In genomic region chr4:81304871-81305270, GRCh38 we compare ENCODE assay signal across 22 cellular contexts.
"Had no signal": no experiment of that assay in that cellular context is flagged by ENCODE, and none has a peak within 500 bp of the region (broad histone marks: within the 10 kb centered on the region; RNA-seq: fewer than 3 reads in every experiment).

No MANE protein-coding gene starts in this region.

- H3K4me2 ChIP-seq: hepatocyte had no signal

- H3K9me3 ChIP-seq: esophagus muscularis mucosa, gastroesophageal sphincter, heart left ventricle, left lung, lower lobe of right lung had no signal

- H2AFZ ChIP-seq: hepatocyte had no signal

- H3K4me1 ChIP-seq: esophagus muscularis mucosa, foreskin keratinocyte, gastroesophageal sphincter, heart left ventricle, left lung, lower lobe of right lung had no signal

- DNase-seq: dermis blood vessel endothelial cell; dorsolateral prefrontal cortex; effector CD4-positive, alpha-beta T cell; effector memory CD4-positive, alpha-beta T cell; foreskin keratinocyte; heart left ventricle; hypothalamus; immature natural killer cell; islet precursor cell; kidney; kidney glomerular epithelial cell; left colon; left lung; left ventricle myocardium superior; lower lobe of right lung; mesendoderm; midbrain; naive thymus-derived CD4-positive, alpha-beta T cell had no signal

- H3K4me3 ChIP-seq: coronary artery, dorsolateral prefrontal cortex, esophagus muscularis mucosa, gastroesophageal sphincter, heart left ventricle, hepatocyte, left lung, lower lobe of right lung had no signal

- H3K27ac ChIP-seq: coronary artery, dorsolateral prefrontal cortex, esophagus muscularis mucosa, foreskin keratinocyte, gastroesophageal sphincter, heart left ventricle, hepatocyte, left lung, lower lobe of right lung had no signal

- H3K27me3 ChIP-seq: esophagus muscularis mucosa, gastroesophageal sphincter, heart left ventricle, hepatocyte, left lung had no signal

- H3K36me3 ChIP-seq: esophagus muscularis mucosa, gastroesophageal sphincter, heart left ventricle, left lung, lower lobe of right lung had no signal

- ATAC-seq: foreskin keratinocyte; gastroesophageal sphincter; heart left ventricle; left colon; left lung; left ventricle myocardium superior; lower lobe of right lung; naive thymus-derived CD4-positive, alpha-beta T cell had no signal
